In the genomic region with DNA sequence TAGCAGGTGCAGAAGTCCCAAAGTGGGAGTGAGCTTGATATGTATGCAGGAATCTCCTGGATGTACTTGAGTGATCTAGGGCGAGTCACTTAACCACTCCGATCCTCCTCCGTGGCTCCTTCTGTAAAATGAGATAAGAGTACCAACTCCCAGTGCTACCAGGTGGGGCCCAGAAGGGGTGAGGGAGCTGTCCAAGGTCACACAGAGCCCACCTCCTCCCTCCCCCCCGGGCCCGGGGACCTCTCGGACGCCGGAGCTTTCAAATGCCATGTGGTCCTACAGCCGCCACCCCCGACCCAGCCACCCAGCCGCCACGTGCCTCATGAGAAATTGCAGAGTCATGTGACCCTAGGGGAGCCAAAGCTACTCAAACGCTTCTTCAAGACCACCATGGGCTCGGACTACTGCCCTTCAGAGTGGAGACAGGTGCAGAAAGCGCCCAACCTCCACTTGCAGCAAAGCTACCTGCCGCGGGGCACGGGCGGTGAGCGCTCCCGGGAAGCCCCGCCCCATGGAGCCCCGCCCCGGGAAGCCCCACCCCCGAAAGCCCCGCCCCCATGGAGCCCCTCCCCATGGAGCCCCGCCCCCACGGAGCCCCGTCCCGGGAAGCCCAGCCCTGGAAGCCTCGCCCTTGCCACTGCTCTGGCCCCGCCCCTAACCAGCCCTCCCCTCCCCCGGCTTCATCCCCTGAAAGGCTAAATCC, we compare ENCODE assay signal across 1 cellular context.
TF ChIP-seq lines count a peak whose summit lies in the region.

No MANE protein-coding gene starts in this region.

TF ChIP-seq in K562, 482 proteins besides CTCF, POLR2A, EP300 and RAD21 (continues in another document):
- TF ChIP-seq MGA (IDR thresholded peaks at IDR 0.05): peak; percentile 89
- peak; percentile 78 for TF ChIP-seq MXI1 (IDR thresholded peaks at IDR 0.05; ENCODE audit: low read depth, low read length)
- TF ChIP-seq PHF8 (IDR thresholded peaks at IDR 0.05; ENCODE audit: borderline replicate concordance, low read length): peak; percentile 62; the same call in 1 of the 2 replicates
- peak; percentile 68 for TF ChIP-seq TCF3 (CRISPR knock-in tag; IDR thresholded peaks at IDR 0.05)
- 0 out of 2 replicates have a peak, but pooled peaks have one; percentile 5 for TF ChIP-seq NFIC (IDR thresholded peaks at IDR 0.05)
- TF ChIP-seq, protein P1, sequence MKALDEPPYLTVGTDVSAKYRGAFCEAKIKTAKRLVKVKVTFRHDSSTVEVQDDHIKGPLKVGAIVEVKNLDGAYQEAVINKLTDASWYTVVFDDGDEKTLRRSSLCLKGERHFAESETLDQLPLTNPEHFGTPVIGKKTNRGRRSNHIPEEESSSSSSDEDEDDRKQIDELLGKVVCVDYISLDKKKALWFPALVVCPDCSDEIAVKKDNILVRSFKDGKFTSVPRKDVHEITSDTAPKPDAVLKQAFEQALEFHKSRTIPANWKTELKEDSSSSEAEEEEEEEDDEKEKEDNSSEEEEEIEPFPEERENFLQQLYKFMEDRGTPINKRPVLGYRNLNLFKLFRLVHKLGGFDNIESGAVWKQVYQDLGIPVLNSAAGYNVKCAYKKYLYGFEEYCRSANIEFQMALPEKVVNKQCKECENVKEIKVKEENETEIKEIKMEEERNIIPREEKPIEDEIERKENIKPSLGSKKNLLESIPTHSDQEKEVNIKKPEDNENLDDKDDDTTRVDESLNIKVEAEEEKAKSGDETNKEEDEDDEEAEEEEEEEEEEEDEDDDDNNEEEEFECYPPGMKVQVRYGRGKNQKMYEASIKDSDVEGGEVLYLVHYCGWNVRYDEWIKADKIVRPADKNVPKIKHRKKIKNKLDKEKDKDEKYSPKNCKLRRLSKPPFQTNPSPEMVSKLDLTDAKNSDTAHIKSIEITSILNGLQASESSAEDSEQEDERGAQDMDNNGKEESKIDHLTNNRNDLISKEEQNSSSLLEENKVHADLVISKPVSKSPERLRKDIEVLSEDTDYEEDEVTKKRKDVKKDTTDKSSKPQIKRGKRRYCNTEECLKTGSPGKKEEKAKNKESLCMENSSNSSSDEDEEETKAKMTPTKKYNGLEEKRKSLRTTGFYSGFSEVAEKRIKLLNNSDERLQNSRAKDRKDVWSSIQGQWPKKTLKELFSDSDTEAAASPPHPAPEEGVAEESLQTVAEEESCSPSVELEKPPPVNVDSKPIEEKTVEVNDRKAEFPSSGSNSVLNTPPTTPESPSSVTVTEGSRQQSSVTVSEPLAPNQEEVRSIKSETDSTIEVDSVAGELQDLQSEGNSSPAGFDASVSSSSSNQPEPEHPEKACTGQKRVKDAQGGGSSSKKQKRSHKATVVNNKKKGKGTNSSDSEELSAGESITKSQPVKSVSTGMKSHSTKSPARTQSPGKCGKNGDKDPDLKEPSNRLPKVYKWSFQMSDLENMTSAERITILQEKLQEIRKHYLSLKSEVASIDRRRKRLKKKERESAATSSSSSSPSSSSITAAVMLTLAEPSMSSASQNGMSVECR (CRISPR knock-in tag; IDR thresholded peaks at IDR 0.05): peak; percentile 63; the same call in 1 of the 2 replicates
- peak; percentile 33 for TF ChIP-seq CXXC5 (CRISPR knock-in tag; IDR thresholded peaks at IDR 0.05)
- peak; percentile 73 for TF ChIP-seq MIER1 (IDR thresholded peaks at IDR 0.05; ENCODE audit: low read depth)
- no peak for TF ChIP-seq ARNT (IDR thresholded peaks at IDR 0.05)
- TF ChIP-seq, protein P2, sequence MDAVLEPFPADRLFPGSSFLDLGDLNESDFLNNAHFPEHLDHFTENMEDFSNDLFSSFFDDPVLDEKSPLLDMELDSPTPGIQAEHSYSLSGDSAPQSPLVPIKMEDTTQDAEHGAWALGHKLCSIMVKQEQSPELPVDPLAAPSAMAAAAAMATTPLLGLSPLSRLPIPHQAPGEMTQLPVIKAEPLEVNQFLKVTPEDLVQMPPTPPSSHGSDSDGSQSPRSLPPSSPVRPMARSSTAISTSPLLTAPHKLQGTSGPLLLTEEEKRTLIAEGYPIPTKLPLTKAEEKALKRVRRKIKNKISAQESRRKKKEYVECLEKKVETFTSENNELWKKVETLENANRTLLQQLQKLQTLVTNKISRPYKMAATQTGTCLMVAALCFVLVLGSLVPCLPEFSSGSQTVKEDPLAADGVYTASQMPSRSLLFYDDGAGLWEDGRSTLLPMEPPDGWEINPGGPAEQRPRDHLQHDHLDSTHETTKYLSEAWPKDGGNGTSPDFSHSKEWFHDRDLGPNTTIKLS (IDR thresholded peaks at IDR 0.05; ENCODE audit: borderline replicate concordance, low read depth): peak; percentile 63
- TF ChIP-seq, protein P3, sequence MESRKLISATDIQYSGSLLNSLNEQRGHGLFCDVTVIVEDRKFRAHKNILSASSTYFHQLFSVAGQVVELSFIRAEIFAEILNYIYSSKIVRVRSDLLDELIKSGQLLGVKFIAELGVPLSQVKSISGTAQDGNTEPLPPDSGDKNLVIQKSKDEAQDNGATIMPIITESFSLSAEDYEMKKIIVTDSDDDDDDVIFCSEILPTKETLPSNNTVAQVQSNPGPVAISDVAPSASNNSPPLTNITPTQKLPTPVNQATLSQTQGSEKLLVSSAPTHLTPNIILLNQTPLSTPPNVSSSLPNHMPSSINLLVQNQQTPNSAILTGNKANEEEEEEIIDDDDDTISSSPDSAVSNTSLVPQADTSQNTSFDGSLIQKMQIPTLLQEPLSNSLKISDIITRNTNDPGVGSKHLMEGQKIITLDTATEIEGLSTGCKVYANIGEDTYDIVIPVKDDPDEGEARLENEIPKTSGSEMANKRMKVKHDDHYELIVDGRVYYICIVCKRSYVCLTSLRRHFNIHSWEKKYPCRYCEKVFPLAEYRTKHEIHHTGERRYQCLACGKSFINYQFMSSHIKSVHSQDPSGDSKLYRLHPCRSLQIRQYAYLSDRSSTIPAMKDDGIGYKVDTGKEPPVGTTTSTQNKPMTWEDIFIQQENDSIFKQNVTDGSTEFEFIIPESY (CRISPR knock-in tag; IDR thresholded peaks at IDR 0.05): peak; percentile 24; the same call in 1 of the 2 replicates
- TF ChIP-seq MTA3 (IDR thresholded peaks at IDR 0.05; ENCODE audit: borderline replicate concordance): 0 out of 2 replicates have a peak, but pooled peaks have one; percentile 20
- TF ChIP-seq TRIM24 (IDR thresholded peaks at IDR 0.05): no peak
- TF ChIP-seq CCNT2 (IDR thresholded peaks at IDR 0.05; ENCODE audit: borderline replicate concordance, extremely low read depth, insufficient read length, low read depth, low read length): peak; percentile 18
- TF ChIP-seq ARID1B (IDR thresholded peaks at IDR 0.05): peak; percentile 74
- TF ChIP-seq, protein P4, sequence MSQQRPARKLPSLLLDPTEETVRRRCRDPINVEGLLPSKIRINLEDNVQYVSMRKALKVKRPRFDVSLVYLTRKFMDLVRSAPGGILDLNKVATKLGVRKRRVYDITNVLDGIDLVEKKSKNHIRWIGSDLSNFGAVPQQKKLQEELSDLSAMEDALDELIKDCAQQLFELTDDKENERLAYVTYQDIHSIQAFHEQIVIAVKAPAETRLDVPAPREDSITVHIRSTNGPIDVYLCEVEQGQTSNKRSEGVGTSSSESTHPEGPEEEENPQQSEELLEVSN (IDR thresholded peaks at IDR 0.05; ENCODE audit: borderline replicate concordance in 1 of 2, extremely low read depth in 1 of 2, insufficient read depth in 1 of 2, insufficient read length in 1 of 2, low read depth in 1 of 2, low read length in 1 of 2, poor library complexity in 1 of 2, severe bottlenecking in 1 of 2): peak; percentile 28 to 59
- TF ChIP-seq MYC (IDR thresholded peaks at IDR 0.05; ENCODE audit: low read depth, low read length): peak; percentile 94
- TF ChIP-seq MYC (CRISPR knock-in tag; IDR thresholded peaks at IDR 0.05; ENCODE audit: borderline replicate concordance, low read depth): peak; percentile 68; the same call in 1 of the 2 replicates
- TF ChIP-seq NCOR1 (IDR thresholded peaks at IDR 0.05): peak; percentile 42; the same call in 1 of the 2 replicates
- 0 out of 2 replicates have a peak, but pooled peaks have one; percentile 64 for TF ChIP-seq MITF (IDR thresholded peaks at IDR 0.05)
- TF ChIP-seq CBX2 (IDR thresholded peaks at IDR 0.05; ENCODE audit: insufficient read depth, low read length, poor library complexity, severe bottlenecking): no peak
- 0 out of 2 replicates have a peak, but pooled peaks have one; percentile 31 for TF ChIP-seq PML (IDR thresholded peaks at IDR 0.05; ENCODE audit: low read length)
- TF ChIP-seq HNRNPUL1 (IDR thresholded peaks at IDR 0.05; ENCODE audit: low read length): no peak
- TF ChIP-seq ZNF253 (CRISPR knock-in tag; conservative IDR thresholded peaks at IDR 0.05): no peak
- no peak for TF ChIP-seq ETV1 (tag; conservative IDR thresholded peaks at IDR 0.05; ENCODE audit: low read depth)
- no peak for TF ChIP-seq FOXA3 (CRISPR knock-in tag; conservative IDR thresholded peaks at IDR 0.05 in 1 of 2, IDR thresholded peaks at IDR 0.05 in 1 of 2)
- TF ChIP-seq CBX8 (IDR thresholded peaks at IDR 0.05; ENCODE audit: borderline replicate concordance, extremely low read depth, low read depth, low read length, poor library complexity, severe bottlenecking): no peak
- TF ChIP-seq EHMT2 (IDR thresholded peaks at IDR 0.05): peak; percentile 36; the same call in 1 of the 2 replicates
